ENCODE assay signal across 8 cellular contexts in the genomic region with DNA sequence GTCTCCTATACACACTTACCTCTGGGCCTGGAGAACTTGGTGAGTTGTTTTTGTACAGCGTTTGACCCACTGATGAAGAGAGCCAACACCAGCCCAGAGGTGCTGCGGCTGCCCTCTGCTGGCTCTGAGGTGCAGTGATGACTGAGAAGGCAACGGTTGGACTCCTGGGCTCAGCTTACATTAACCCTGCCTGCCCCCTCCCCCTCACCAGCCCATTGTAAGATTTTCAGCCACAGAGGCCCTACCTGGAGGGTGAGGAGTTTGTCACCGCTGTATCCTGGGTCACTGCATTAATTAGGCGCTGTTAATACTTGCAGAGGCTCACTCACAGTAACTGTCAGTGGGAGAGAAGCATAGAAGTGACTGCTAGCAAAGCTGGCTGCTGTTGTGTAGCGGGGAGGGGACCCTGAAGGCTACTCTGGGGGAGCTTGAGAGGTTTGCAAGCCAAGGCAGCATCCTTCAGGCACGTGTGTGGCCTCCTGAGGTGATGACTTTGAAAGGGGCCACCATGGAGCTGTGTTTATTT. TPM values are rescaled to one million over a fixed set of nuclear protein-coding genes. Genes with fewer than 3 reads are reported as not detected.
A peak's percentile ranks its signal among the peaks of the same experiment; 100 is the strongest.
DNase-seq lines count a peak whose midpoint lies in the region; ATAC-seq, FAIRE-seq and TF ChIP-seq lines count a peak whose summit lies in the region.

No MANE protein-coding gene starts in this region.

- TF ChIP-seq EP300 in K562 (IDR thresholded peaks at IDR 0.05; ENCODE audit: low read length) = no peak

- no peaks in the 10 kb centered on the region for H4K20me1 ChIP-seq in MM.1S (ENCODE audit: insufficient read depth, low read length)
- no peaks in the 10 kb centered on the region for H4K20me1 ChIP-seq in K562 (replicated peaks; ENCODE audit: control insufficient read depth, insufficient read depth, low read length)

- H3K4me3 ChIP-seq in AG10803 (ENCODE audit: low read length) (no peak overlapping the region), MM.1S (ENCODE audit: low read length) (no peak overlapping the region), K562 (no peak overlapping the region)

- H3F3A ChIP-seq in MM.1S (ENCODE audit: insufficient read depth, low read length) = no peaks in the 10 kb centered on the region

- BruUV-seq in K562 (replicated peaks; lab: Mats Ljungman, UMichigan) = no TSS peak

- TF ChIP-seq POLR2A in K562 (conservative IDR thresholded peaks at IDR 0.05) = no peak

- H3K4me1 ChIP-seq in MM.1S (ENCODE audit: low read length) (peaks cover 12% of the 10 kb centered on the region), K562 (replicated peaks in 1 of 2; ENCODE audit: control insufficient read depth in 2 of 2, insufficient read depth in 2 of 2, low read length in 2 of 2) (no peaks in the 10 kb centered on the region; a peak in 2 of 5 replicates)

- FAIRE-seq in TTC549 (lab: Jason Lieb, UNC) = peak; percentile 15
- peak; percentile 85 for FAIRE-seq in K562 (lab: Jason Lieb, UNC)
- FAIRE-seq in GM19239 (lab: Jason Lieb, UNC) = no peak

- H3K79me2 ChIP-seq in MM.1S (ENCODE audit: low read length) (no peaks in the 10 kb centered on the region), K562 (ENCODE audit: control insufficient read depth, insufficient read depth, low read length) (no peaks in the 10 kb centered on the region)

- DNase-seq in AG10803 (ENCODE audit: low read depth) (peak; percentile 69), MM.1S (peak; percentile 69), K562 (ENCODE audit: extremely low read depth in 1 of 4, low spot score in 3 of 4) (peak; percentile 35 to 66 (median 52)), iPS-NIHi11 (ENCODE audit: low spot score) (peak; percentile 86), GM19239 (ENCODE audit: insufficient read length, low spot score) (no peak)
- DNase-seq in stimulated activated CD4-positive, alpha-beta T cell treated with anti-CD3 and anti-CD28 coated beads, Interleukin-12 subunit alpha, Interleukin-12 subunit beta, amount 100 ng/mL, for 48 hours (ENCODE audit: low read depth in 2 of 3, low spot score in 1 of 3) = peak in 2 of 3 donors; percentile 50 to 54

- intact Hi-C loops in K562 (cut with micrococcal nuclease) = loop anchor here (5.0 kb wide), 2 partner anchors 91 to 146 kb away; no protein-coding TSS in a partner anchor

- WGBS in K562 (ENCODE audit: insufficient coverage, low coverage, missing lambda C conversion rate) = 12% methylated on average over 7 of the region's 7 CpGs

- no peaks in the 10 kb centered on the region for H3K36me3 ChIP-seq in MM.1S (replicated peaks; ENCODE audit: insufficient read depth, low read length)
- no peaks in the 10 kb centered on the region for H3K36me3 ChIP-seq in K562 (ENCODE audit: control insufficient read depth, insufficient read depth, low read length)

- peak; percentile 25 to 77; a peak in 2 of 4 replicates for TF ChIP-seq RAD21 in K562 (CRISPR knock-in tag; conservative IDR thresholded peaks at IDR 0.05 in 1 of 2, IDR thresholded peaks at IDR 0.05 in 1 of 2)

- in situ Hi-C loops in K562 (cut with MboI) = no loop called here

- H3K4me2 ChIP-seq in MM.1S (ENCODE audit: low read depth, low read length) (no peak overlapping the region), K562 (ENCODE audit: insufficient read depth, low read length) (no peak overlapping the region)

- H3K9me2 ChIP-seq in MM.1S (replicated peaks; ENCODE audit: insufficient read depth, low read length) = no peaks in the 10 kb centered on the region

- peak; percentile 92 for TF ChIP-seq CTCF in AG10803 (conservative IDR thresholded peaks at IDR 0.05; ENCODE audit: low read length)
- TF ChIP-seq CTCF in MM.1S (IDR thresholded peaks at IDR 0.05; ENCODE audit: low read length) = peak; percentile 91
- TF ChIP-seq CTCF in K562 (IDR thresholded peaks at IDR 0.05 in 2 of 3, conservative IDR thresholded peaks at IDR 0.05 in 1 of 3; ENCODE audit: insufficient read depth in 2 of 3, low read depth in 1 of 3, low read length in 3 of 3) = peak; percentile 75 to 81 (median 80)

- POLR2A ChIA-PET in K562 (lab: Yijun Ruan, JAX) = interaction anchor here (0.6 kb wide), 1 partner anchor 66 kb away, joined by 3 read pairs; no protein-coding TSS in a partner anchor

- ATAC-seq in GM19023 (IDR thresholded peaks at IDR 0.05; ENCODE audit: unreplicated experiment) (peak; percentile 85), K562 (peak; percentile 96)

- H3K9me3 ChIP-seq in MM.1S (replicated peaks; ENCODE audit: insufficient read depth, low read length) (no peaks in the 10 kb centered on the region), K562 (replicated peaks; ENCODE audit: control insufficient read depth, insufficient read depth, low read depth, low read length) (no peaks in the 10 kb centered on the region)

- H2AFZ ChIP-seq in MM.1S (ENCODE audit: low read length) (peak overlapping the region; percentile 53), K562 (ENCODE audit: low read depth, low read length) (no peak overlapping the region)

- no peaks in the 10 kb centered on the region for H3K9me1 ChIP-seq in K562 (ENCODE audit: control insufficient read depth, insufficient read depth, low read length)

- CTCF ChIA-PET in K562 (lab: Yijun Ruan, JAX; ENCODE audit: low intra/inter-chr PET ratio) = interaction anchor here (1.0 to 2.2 kb wide), 2 partner anchors 18 to 146 kb away, joined by 4 to 10 read pairs; no protein-coding TSS in a partner anchor

- H3K27me3 ChIP-seq in MM.1S (replicated peaks; ENCODE audit: insufficient read depth, low read length) (no peaks in the 10 kb centered on the region), K562 (ENCODE audit: control insufficient read depth in 2 of 2, insufficient read depth in 2 of 2, low read length in 2 of 2) (no peaks in the 10 kb centered on the region)

- H3K9ac ChIP-seq in MM.1S (ENCODE audit: low read length) (no peak overlapping the region), K562 (ENCODE audit: insufficient read depth in 1 of 2, low read depth in 2 of 2, low read length in 2 of 2) (no peak overlapping the region)

- H3K27ac ChIP-seq in MM.1S (ENCODE audit: low read length) (no peak overlapping the region), K562 (ENCODE audit: extremely low read depth, low read depth, low read length) (no peak overlapping the region)

RNA-seq across cellular contexts. Expression of gene ANKRD2, which starts 18.9 kb away (rescaled TPM):
- not detected in 2 replicates for total RNA-seq in K562 (2011; cell fraction: chromatin; rRNA removed; ENCODE audit: low replicate concordance)
- not detected in 2 replicates for total RNA-seq in K562 (2011; cell fraction: nucleolus; rRNA removed)
- not detected in 2 replicates for total RNA-seq in K562 (2011; cell fraction: nucleoplasm; rRNA removed)
- total RNA-seq in K562 (2014; rRNA removed) (not detected in 2 replicates), K562 (2014; rRNA removed; fragmentation: Illumina TruSeq; extraction: Trizol) (not detected in 2 replicates), K562 (2015; rRNA removed; fragmentation: Illumina TruSeq; extraction: Trizol) (not detected in 2 replicates), K562 (2021) (not detected in 2 replicates)
- polyA plus RNA-seq in K562 (2011; rRNA removed) (not detected in 2 replicates), K562 (2014; fragmentation: Illumina TruSeq; extraction: Trizol) (not detected in 2 replicates), K562 (2014; fragmentation: Nextera tagmentation; extraction: Ambion mirVana) (not detected), K562 (2014; rRNA removed) (not detected in 2 replicates)
- polyA plus RNA-seq in K562 (2011; cell fraction: cytosol; rRNA removed) = not detected in 2 replicates
- polyA plus RNA-seq in K562 (2011; cell fraction: nucleus; rRNA removed) = not detected in 2 replicates
- polyA plus RNA-seq in K562 (2012) = not detected in 2 replicates
- polyA minus RNA-seq in K562 (2011; rRNA and poly(A)+ RNA removed) = not detected in 2 replicates
- not detected in 2 replicates for polyA minus RNA-seq in K562 (2011; cell fraction: cytosol; rRNA and poly(A)+ RNA removed)
- polyA minus RNA-seq in K562 (2011; cell fraction: nucleus; rRNA and poly(A)+ RNA removed) = not detected in 2 replicates

RNA-seq across cellular contexts. Expression of gene HOGA1, which starts 30.6 kb away (rescaled TPM):
- not detected in 2 replicates for total RNA-seq in K562 (2011; cell fraction: chromatin; rRNA removed; ENCODE audit: low replicate concordance)
- not detected in 2 replicates for total RNA-seq in K562 (2011; cell fraction: nucleolus; rRNA removed)
- not detected in 2 replicates for total RNA-seq in K562 (2011; cell fraction: nucleoplasm; rRNA removed)
- not detected in 2 replicates for total RNA-seq in K562 (2014; rRNA removed)
- total RNA-seq in K562 (2014; rRNA removed; fragmentation: Illumina TruSeq; extraction: Trizol) = not detected in 2 replicates
- not detected in 2 replicates for total RNA-seq in K562 (2015; rRNA removed; fragmentation: Illumina TruSeq; extraction: Trizol)
- not detected in 2 replicates for total RNA-seq in K562 (2021)
- not detected in 2 replicates for polyA plus RNA-seq in K562 (2011; rRNA removed)
- polyA plus RNA-seq in K562 (2011; cell fraction: cytosol; rRNA removed) = not detected in 2 replicates
- polyA plus RNA-seq in K562 (2011; cell fraction: nucleus; rRNA removed) = not detected in 2 replicates
- 0.03 TPM in 1 of 2 replicates, not detected in the other for polyA plus RNA-seq in K562 (2012)
- not detected in 2 replicates for polyA plus RNA-seq in K562 (2014; fragmentation: Illumina TruSeq; extraction: Trizol)
- polyA plus RNA-seq in K562 (2014; fragmentation: Nextera tagmentation; extraction: Ambion mirVana) = not detected
- polyA plus RNA-seq in K562 (2014; rRNA removed) = not detected in 2 replicates
- not detected in 2 replicates for polyA minus RNA-seq in K562 (2011; rRNA and poly(A)+ RNA removed)
- not detected in 2 replicates for polyA minus RNA-seq in K562 (2011; cell fraction: cytosol; rRNA and poly(A)+ RNA removed)
- not detected in 2 replicates for polyA minus RNA-seq in K562 (2011; cell fraction: nucleus; rRNA and poly(A)+ RNA removed)

RNA-seq across cellular contexts. Expression of gene C10orf62, which starts 35.9 kb away (rescaled TPM):
- total RNA-seq in K562 (2011; cell fraction: chromatin; rRNA removed; ENCODE audit: low replicate concordance) = not detected in 2 replicates
- not detected in 2 replicates for total RNA-seq in K562 (2011; cell fraction: nucleolus; rRNA removed)
- total RNA-seq in K562 (2011; cell fraction: nucleoplasm; rRNA removed) = not detected in 2 replicates
- total RNA-seq in K562 (2014; rRNA removed) (not detected in 2 replicates), K562 (2014; rRNA removed; fragmentation: Illumina TruSeq; extraction: Trizol) (not detected in 2 replicates), K562 (2015; rRNA removed; fragmentation: Illumina TruSeq; extraction: Trizol) (not detected in 2 replicates), K562 (2021) (not detected in 2 replicates)
- polyA plus RNA-seq in K562 (2011; rRNA removed) (not detected in 2 replicates), K562 (2014; fragmentation: Illumina TruSeq; extraction: Trizol) (not detected in 2 replicates), K562 (2014; fragmentation: Nextera tagmentation; extraction: Ambion mirVana) (not detected), K562 (2014; rRNA removed) (not detected in 2 replicates)
- not detected in 2 replicates for polyA plus RNA-seq in K562 (2011; cell fraction: cytosol; rRNA removed)
- polyA plus RNA-seq in K562 (2011; cell fraction: nucleus; rRNA removed) = not detected in 2 replicates
- polyA plus RNA-seq in K562 (2012) = not detected in 2 replicates
- polyA minus RNA-seq in K562 (2011; rRNA and poly(A)+ RNA removed) = not detected in 2 replicates
- not detected in 2 replicates for polyA minus RNA-seq in K562 (2011; cell fraction: cytosol; rRNA and poly(A)+ RNA removed)
- not detected in 2 replicates for polyA minus RNA-seq in K562 (2011; cell fraction: nucleus; rRNA and poly(A)+ RNA removed)

RNA-seq across cellular contexts. Expression of gene UBTD1, which starts 54.9 kb away (rescaled TPM):
- 0.56 TPM in 1 of 2 replicates, not detected in the other for total RNA-seq in K562 (2011; cell fraction: chromatin; rRNA removed; ENCODE audit: low replicate concordance)
- 0.67 and 0.79 TPM in 2 replicates for total RNA-seq in K562 (2011; cell fraction: nucleolus; rRNA removed)
- total RNA-seq in K562 (2011; cell fraction: nucleoplasm; rRNA removed) = 0.46 and 0.51 TPM in 2 replicates
- total RNA-seq in K562 (2014; rRNA removed) = 1.1 and 2.2 TPM in 2 replicates
- total RNA-seq in K562 (2014; rRNA removed; fragmentation: Illumina TruSeq; extraction: Trizol) = 0.11 and 0.13 TPM in 2 replicates
- 0.75 and 1.0 TPM in 2 replicates for total RNA-seq in K562 (2015; rRNA removed; fragmentation: Illumina TruSeq; extraction: Trizol)
- total RNA-seq in K562 (2021) = 1.3 and 2.2 TPM in 2 replicates
- polyA plus RNA-seq in K562 (2011; rRNA removed) = 0.61 and 1.0 TPM in 2 replicates
- polyA plus RNA-seq in K562 (2011; cell fraction: cytosol; rRNA removed) = 1.5 and 3.4 TPM in 2 replicates
- 0.81 and 1.5 TPM in 2 replicates for polyA plus RNA-seq in K562 (2011; cell fraction: nucleus; rRNA removed)
- 1.6 and 2.6 TPM in 2 replicates for polyA plus RNA-seq in K562 (2012)
- polyA plus RNA-seq in K562 (2014; fragmentation: Illumina TruSeq; extraction: Trizol) = 0.52 and 0.91 TPM in 2 replicates
- under 1 TPM in 1 of 2 experiments, not detected in 1; 0.08 TPM for polyA plus RNA-seq in K562 (2014; fragmentation: Nextera tagmentation; extraction: Ambion mirVana)
- 0.92 and 1.6 TPM in 2 replicates for polyA plus RNA-seq in K562 (2014; rRNA removed)
- 0.30 and 0.49 TPM in 2 replicates for polyA minus RNA-seq in K562 (2011; rRNA and poly(A)+ RNA removed)
- polyA minus RNA-seq in K562 (2011; cell fraction: cytosol; rRNA and poly(A)+ RNA removed) = 0.73 and 1.1 TPM in 2 replicates
- polyA minus RNA-seq in K562 (2011; cell fraction: nucleus; rRNA and poly(A)+ RNA removed) = 0.27 and 0.44 TPM in 2 replicates

RNA-seq across cellular contexts. Expression of gene MMS19, which starts 55.4 kb away (rescaled TPM):
- total RNA-seq in K562 (2011; cell fraction: chromatin; rRNA removed; ENCODE audit: low replicate concordance) = 168 and 315 TPM in 2 replicates
- total RNA-seq in K562 (2011; cell fraction: nucleolus; rRNA removed) = 168 and 191 TPM in 2 replicates
- total RNA-seq in K562 (2011; cell fraction: nucleoplasm; rRNA removed) = 147 and 149 TPM in 2 replicates
- total RNA-seq in K562 (2014; rRNA removed) = 68.9 and 74.1 TPM in 2 replicates
- 51.3 and 60.4 TPM in 2 replicates for total RNA-seq in K562 (2014; rRNA removed; fragmentation: Illumina TruSeq; extraction: Trizol)
- 52.8 and 56.3 TPM in 2 replicates for total RNA-seq in K562 (2015; rRNA removed; fragmentation: Illumina TruSeq; extraction: Trizol)
- 70.6 and 75.6 TPM in 2 replicates for total RNA-seq in K562 (2021)
- polyA plus RNA-seq in K562 (2011; rRNA removed) = 110 and 113 TPM in 2 replicates
- 113 and 145 TPM in 2 replicates for polyA plus RNA-seq in K562 (2011; cell fraction: cytosol; rRNA removed)
- polyA plus RNA-seq in K562 (2011; cell fraction: nucleus; rRNA removed) = 256 and 261 TPM in 2 replicates
- 42.5 and 45.3 TPM in 2 replicates for polyA plus RNA-seq in K562 (2012)
- 61.1 and 62.1 TPM in 2 replicates for polyA plus RNA-seq in K562 (2014; fragmentation: Illumina TruSeq; extraction: Trizol)
- polyA plus RNA-seq in K562 (2014; fragmentation: Nextera tagmentation; extraction: Ambion mirVana) = 10 to 100 TPM; 40.1 to 62.9 TPM
- polyA plus RNA-seq in K562 (2014; rRNA removed) = 71.7 and 74.6 TPM in 2 replicates
- polyA minus RNA-seq in K562 (2011; rRNA and poly(A)+ RNA removed) = 119 and 129 TPM in 2 replicates
- 48.5 and 68.5 TPM in 2 replicates for polyA minus RNA-seq in K562 (2011; cell fraction: cytosol; rRNA and poly(A)+ RNA removed)
- 67.3 and 95.6 TPM in 2 replicates for polyA minus RNA-seq in K562 (2011; cell fraction: nucleus; rRNA and poly(A)+ RNA removed)
